12 cellular contexts compared by ENCODE assay signal in the genomic region with DNA sequence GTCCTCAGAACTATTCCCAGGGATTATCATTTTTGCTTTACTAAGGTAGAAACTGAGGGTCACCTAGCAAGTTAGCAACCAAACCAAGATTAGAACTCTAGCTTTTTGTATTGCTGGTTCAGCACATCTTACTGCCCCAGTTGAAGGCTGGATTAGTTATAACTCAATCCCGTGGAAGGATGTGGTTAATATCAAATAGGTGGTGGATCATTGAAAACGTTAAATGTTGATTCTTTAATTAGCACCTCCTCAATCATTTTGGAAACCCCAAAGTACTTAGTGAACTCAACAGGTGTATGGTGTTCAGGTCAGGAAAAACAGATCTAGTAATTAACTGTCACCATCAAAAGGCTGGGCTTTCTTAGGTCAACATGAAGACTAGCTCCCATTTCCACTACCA.
A peak's percentile ranks its signal among the peaks of the same experiment; 100 is the strongest.
DNase-seq lines count a peak whose midpoint lies in the region; ATAC-seq, FAIRE-seq and TF ChIP-seq lines count a peak whose summit lies in the region.
"Had no signal": no experiment of that assay in that cellular context is flagged by ENCODE, and none has a peak within 500 bp of the region (broad histone marks: within the 10 kb centered on the region; RNA-seq: fewer than 3 reads in every experiment).

No MANE protein-coding gene starts in this region.

- peaks cover 50% of the 10 kb centered on the region for H3K36me3 ChIP-seq in right atrium auricular region
- H3K36me3 ChIP-seq in mesenchymal stem cell (ENCODE audit: control insufficient read depth in 1 of 2, insufficient read depth in 2 of 2, low read depth in 1 of 2, low read length in 2 of 2) = peaks cover 7 to 82% of the 10 kb centered on the region in 2 experiments
- H3K36me3 ChIP-seq in SJCRH30 = peaks cover 9% of the 10 kb centered on the region
- H3K36me3 ChIP-seq in prostate gland = no peaks in the 10 kb centered on the region

- no peak for ATAC-seq in left cardiac atrium
- ATAC-seq in activated CD8-positive, alpha-beta T cell treated with anti-CD3 and anti-CD28 coated beads for 36 hours = no peak
- ATAC-seq: sciatic nerve had no signal

- H3K4me3 ChIP-seq in right atrium auricular region (peak overlapping the region in 1 of 2 donors; percentile 16), mesenchymal stem cell (ENCODE audit: insufficient read depth in 1 of 2, low read depth in 1 of 2, low read length in 2 of 2) (peak overlapping the region in 1 of 2 experiments; percentile 71), SJCRH30 (no peak overlapping the region), prostate gland (no peak overlapping the region)

- no peak overlapping the region for H4K8ac ChIP-seq in mesenchymal stem cell (ENCODE audit: low read length)

- FAIRE-seq in RCC 7860 (lab: Jason Lieb, UNC) = no peak
- FAIRE-seq: endometrium, keratinocyte had no signal

- H3K4me1 ChIP-seq in right atrium auricular region (peaks cover 0 to 74% of the 10 kb centered on the region in 2 donors), mesenchymal stem cell (ENCODE audit: control insufficient read depth, insufficient read depth, low read depth, low read length) (peaks cover 2% of the 10 kb centered on the region), SJCRH30 (peaks cover 5% of the 10 kb centered on the region), prostate gland (replicated peaks) (no peaks in the 10 kb centered on the region)

- H2BK15ac ChIP-seq in mesenchymal stem cell (ENCODE audit: low read depth, poor library complexity, severe bottlenecking) = no peak overlapping the region

- peaks cover 7% of the 10 kb centered on the region for H3K79me1 ChIP-seq in mesenchymal stem cell (replicated peaks; ENCODE audit: low read length, poor library complexity, severe bottlenecking)

- POLR2A ChIA-PET in activated CD8-positive, alpha-beta T cell treated with anti-CD3 and anti-CD28 coated beads for 36 hours (lab: Charles Lee) = interaction anchor here (0.6 to 3.2 kb wide), 12 partner anchors 10 to 163 kb away, joined by 3 to 13 read pairs (median 5); partner anchors contain the start of gene ARID5B

- peaks cover 3% of the 10 kb centered on the region for H3K9me3 Mint-ChIP-seq in activated CD8-positive, alpha-beta T cell treated with anti-CD3 and anti-CD28 coated beads for 36 hours

- H3K36me3 Mint-ChIP-seq in activated CD8-positive, alpha-beta T cell treated with anti-CD3 and anti-CD28 coated beads for 36 hours (ENCODE audit: low read depth) = peaks cover 92% of the 10 kb centered on the region

- H3K27ac ChIP-seq in right atrium auricular region = peak overlapping the region; percentile 97 to 98
- H3K27ac ChIP-seq in mesenchymal stem cell (ENCODE audit: low read length, poor library complexity, severe bottlenecking) = no peak overlapping the region
- no peak overlapping the region for H3K27ac ChIP-seq in SJCRH30
- peak overlapping the region in 1 of 2 donors; percentile 17 for H3K27ac ChIP-seq in prostate gland

- H3K14ac ChIP-seq in mesenchymal stem cell (ENCODE audit: low read length in 2 of 2) = no peak overlapping the region

- H3K4me3 Mint-ChIP-seq in activated CD8-positive, alpha-beta T cell treated with anti-CD3 and anti-CD28 coated beads for 36 hours = peak overlapping the region; percentile 59

- H2AK5ac ChIP-seq in mesenchymal stem cell (ENCODE audit: low read length, severe bottlenecking) = no peak overlapping the region

- H3K4ac ChIP-seq in mesenchymal stem cell (ENCODE audit: low read depth in 1 of 2, low read length in 2 of 2) = no peak overlapping the region

- peak overlapping the region; percentile 84 for H3K9ac ChIP-seq in mesenchymal stem cell (ENCODE audit: low read length)

- no peak overlapping the region for H2BK12ac ChIP-seq in mesenchymal stem cell (ENCODE audit: low read length in 2 of 2)

- H3K27me3 ChIP-seq in right atrium auricular region (no peaks in the 10 kb centered on the region), mesenchymal stem cell (ENCODE audit: control insufficient read depth in 1 of 2, insufficient read depth in 1 of 2, low read length in 2 of 2) (no peaks in the 10 kb centered on the region), SJCRH30 (no peaks in the 10 kb centered on the region), prostate gland (replicated peaks; ENCODE audit: insufficient read depth) (no peaks in the 10 kb centered on the region)

- CTCF ChIA-PET in activated CD8-positive, alpha-beta T cell treated with anti-CD3 and anti-CD28 coated beads for 36 hours (lab: Charles Lee) = interaction anchor here (1.0 to 3.4 kb wide), 5 partner anchors 9 to 191 kb away, joined by 3 to 19 read pairs (median 6); no protein-coding TSS in a partner anchor

- no peaks in the 10 kb centered on the region for H3K27me3 Mint-ChIP-seq in activated CD8-positive, alpha-beta T cell treated with anti-CD3 and anti-CD28 coated beads for 36 hours

- H4K91ac ChIP-seq in mesenchymal stem cell (ENCODE audit: low read length) = no peak overlapping the region

- no peak overlapping the region for H3K23ac ChIP-seq in mesenchymal stem cell (ENCODE audit: low read length in 2 of 2)

- no peak for TF ChIP-seq POLR2A in prostate gland (IDR thresholded peaks at IDR 0.05)

- H2AFZ ChIP-seq in mesenchymal stem cell (ENCODE audit: low read depth, low read length) = no peak overlapping the region

- DNase-seq in right atrium auricular region (ENCODE audit: low spot score) (no peak), left cardiac atrium (no peak), mesenchymal stem cell (no peak), SJCRH30 (no peak), prostate gland (ENCODE audit: low spot score) (no peak), NCI-H2029 (lab: John Stamatoyannopoulos, UW) (no peak), RCC 7860 (ENCODE audit: low spot score) (no peak)
- no peak for DNase-seq in activated CD8-positive, alpha-beta T cell treated with anti-CD3 and anti-CD28 coated beads for 36 hours
- DNase-seq: NCI-H2171 had no signal

- intact Hi-C loops in left cardiac atrium (cut with DNase I) (no loop called here), prostate gland (cut with DNase I) (no loop called here)
- intact Hi-C loops in activated CD8-positive, alpha-beta T cell treated with anti-CD3 and anti-CD28 coated beads for 36 hours (cut with micrococcal nuclease) = no loop called here

- TF ChIP-seq CTCF in right atrium auricular region (IDR thresholded peaks at IDR 0.05) = no peak
- no peak for TF ChIP-seq CTCF in activated CD8-positive, alpha-beta T cell treated with anti-CD3 and anti-CD28 coated beads for 36 hours (IDR thresholded peaks at IDR 0.05)
- no peak for TF ChIP-seq CTCF in prostate gland (IDR thresholded peaks at IDR 0.05)

- no peak overlapping the region for H3K4me2 ChIP-seq in mesenchymal stem cell (ENCODE audit: low read length, poor library complexity, severe bottlenecking)

- WGBS in mesenchymal stem cell = no CpG with 5 or more reads among the region's 2 CpGs
- 25% methylated on average over 2 of the region's 2 CpGs for WGBS in prostate gland

- peaks cover 88% of the 10 kb centered on the region for H3K4me1 Mint-ChIP-seq in activated CD8-positive, alpha-beta T cell treated with anti-CD3 and anti-CD28 coated beads for 36 hours (ENCODE audit: low read depth)

- no peak overlapping the region for H3K18ac ChIP-seq in mesenchymal stem cell (ENCODE audit: low read depth in 1 of 2, low read length in 2 of 2)

- no peak overlapping the region for H2BK5ac ChIP-seq in mesenchymal stem cell (ENCODE audit: low read depth, low read length, poor library complexity, severe bottlenecking)

- H2BK120ac ChIP-seq in mesenchymal stem cell (ENCODE audit: low read depth, low read length) = no peak overlapping the region

- H3K9me3 ChIP-seq in right atrium auricular region (no peaks in the 10 kb centered on the region), mesenchymal stem cell (ENCODE audit: control insufficient read depth, low read length) (no peaks in the 10 kb centered on the region), SJCRH30 (replicated peaks) (no peaks in the 10 kb centered on the region), prostate gland (no peaks in the 10 kb centered on the region)

- peak overlapping the region; percentile 95 for H3K27ac Mint-ChIP-seq in activated CD8-positive, alpha-beta T cell treated with anti-CD3 and anti-CD28 coated beads for 36 hours

Comparison
In these comparisons a context has a peak if more than half of its experiments do, and no peak if none do; other contexts are left out.
1. H3K27ac ChIP-seq: peak in right atrium auricular region (2 of 2); none in mesenchymal stem cell (single experiment) and SJCRH30 (single experiment).